Comparison of ENCODE assay signal across 21 cellular contexts in genomic region chr21:14968029-14968428, GRCh38.
"Had no signal": no experiment of that assay in that cellular context is flagged by ENCODE, and none has a peak within 500 bp of the region (broad histone marks: within the 10 kb centered on the region; RNA-seq: fewer than 3 reads in every experiment).

No MANE protein-coding gene starts in this region.

- H3K9me3 ChIP-seq: mucosa of descending colon, suprapubic skin, tibial nerve had no signal

- H3K4me1 ChIP-seq: suprapubic skin had no signal

- H3K27me3 ChIP-seq: suprapubic skin, tibial nerve had no signal

- DNase-seq: activated CD8-positive, alpha-beta memory T cell treated with anti-CD3 and anti-CD28 coated beads, Interleukin-2, amount 50 U/mL, for 4 hours; activated T-cell treated with anti-CD3 and anti-CD28 coated beads, Interleukin-2, amount 50 U/mL, for 24 hours; cerebellar nuclear complex; erythroblast; hippocampal formation; left cardiac atrium; mesenchymal stem cell; mucosa of descending colon; nucleus accumbens; stimulated activated CD4-positive, alpha-beta T cell treated with anti-CD3 and anti-CD28 coated beads, Interleukin-2, amount 100 ng/mL, for 24 hours; stimulated activated naive CD8-positive, alpha-beta T cell treated with anti-CD3 and anti-CD28 coated beads, Interleukin-15, amount 100 ng/mL, for 72 hours; T-cell had no signal

- H3K27ac ChIP-seq: coronary artery, suprapubic skin, tibial nerve, VCaP had no signal

- ATAC-seq: activated CD4-positive, CD25-positive, alpha-beta regulatory T cell treated with anti-CD3 and anti-CD28 coated beads, Interleukin-2, amount 50 U/mL, for 24 hours; activated naive CD4-positive, alpha-beta T cell treated with anti-CD3 and anti-CD28 coated beads, Interleukin-2, amount 50 U/mL, for 72 hours; activated T-helper 17 cell treated with anti-CD3 and anti-CD28 coated beads, Interleukin-2, amount 50 U/mL, for 72 hours; left cardiac atrium; mucosa of descending colon; sciatic nerve; stimulated activated effector memory CD8-positive, alpha-beta T cell treated with anti-CD3 and anti-CD28 coated beads, Interleukin-12 subunit alpha, Interleukin-12 subunit beta, amount 100 ng/mL, for 72 hours; stimulated activated naive CD8-positive, alpha-beta T cell treated with anti-CD3 and anti-CD28 coated beads, Interleukin-15, amount 100 ng/mL, for 72 hours; T-cell had no signal

- H3K4me3 ChIP-seq: coronary artery, mucosa of descending colon, suprapubic skin, tibial nerve had no signal
